1 cellular context compared by ENCODE assay signal in the genomic region with DNA sequence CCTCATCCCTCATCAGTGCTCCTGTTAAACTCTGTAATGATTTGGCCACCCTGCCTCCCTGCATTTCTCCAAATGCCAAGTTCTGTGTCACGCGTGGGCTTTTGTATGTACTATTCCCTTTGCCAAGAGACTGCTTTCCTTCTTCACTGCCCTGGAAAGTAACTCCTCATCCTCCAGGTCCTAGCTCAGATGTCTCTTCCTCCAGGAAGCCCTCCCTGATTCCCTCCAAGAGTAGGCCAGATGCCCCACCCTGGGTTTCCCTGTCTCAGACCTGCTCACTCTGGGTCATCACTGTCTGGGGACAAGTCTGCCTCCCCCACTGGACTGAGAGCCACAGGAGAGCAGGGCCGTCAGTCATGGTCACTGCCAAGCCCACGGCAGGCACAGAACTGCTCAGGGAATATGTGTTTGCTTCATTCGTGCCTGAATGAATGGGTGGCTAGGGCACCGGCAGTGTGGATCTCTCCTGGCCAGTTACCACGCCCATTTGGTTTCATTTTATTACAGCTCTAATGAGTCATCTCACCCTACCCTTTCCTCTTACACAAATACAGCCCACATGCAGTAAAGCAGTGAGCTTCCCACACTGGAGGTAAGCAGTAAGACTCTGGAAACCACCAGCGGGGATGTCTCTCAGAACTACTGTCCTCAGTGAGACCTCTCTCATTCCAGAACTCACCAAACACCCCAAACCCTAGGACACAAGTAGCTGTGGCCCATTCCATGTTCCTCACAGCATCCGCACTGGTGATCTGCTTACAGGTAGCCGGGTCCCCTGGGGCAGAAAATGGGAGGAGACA.
TF ChIP-seq lines count a peak whose summit lies in the region.

No MANE protein-coding gene starts in this region.

TF ChIP-seq in K562, 482 proteins besides CTCF, POLR2A, EP300 and RAD21 (continued from another document):
- TF ChIP-seq ZNF586 (CRISPR knock-in tag; conservative IDR thresholded peaks at IDR 0.05) = no peak
- TF ChIP-seq KLF10 (CRISPR knock-in tag; IDR thresholded peaks at IDR 0.05) = no peak
- no peak for TF ChIP-seq IRF2 (CRISPR knock-in tag; IDR thresholded peaks at IDR 0.05)
- TF ChIP-seq, protein P1, sequence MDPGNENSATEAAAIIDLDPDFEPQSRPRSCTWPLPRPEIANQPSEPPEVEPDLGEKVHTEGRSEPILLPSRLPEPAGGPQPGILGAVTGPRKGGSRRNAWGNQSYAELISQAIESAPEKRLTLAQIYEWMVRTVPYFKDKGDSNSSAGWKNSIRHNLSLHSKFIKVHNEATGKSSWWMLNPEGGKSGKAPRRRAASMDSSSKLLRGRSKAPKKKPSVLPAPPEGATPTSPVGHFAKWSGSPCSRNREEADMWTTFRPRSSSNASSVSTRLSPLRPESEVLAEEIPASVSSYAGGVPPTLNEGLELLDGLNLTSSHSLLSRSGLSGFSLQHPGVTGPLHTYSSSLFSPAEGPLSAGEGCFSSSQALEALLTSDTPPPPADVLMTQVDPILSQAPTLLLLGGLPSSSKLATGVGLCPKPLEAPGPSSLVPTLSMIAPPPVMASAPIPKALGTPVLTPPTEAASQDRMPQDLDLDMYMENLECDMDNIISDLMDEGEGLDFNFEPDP (CRISPR knock-in tag; IDR thresholded peaks at IDR 0.05) = no peak
- TF ChIP-seq SMARCB1 (IDR thresholded peaks at IDR 0.05; ENCODE audit: insufficient read length, low read depth) = no peak
- TF ChIP-seq, protein P2, sequence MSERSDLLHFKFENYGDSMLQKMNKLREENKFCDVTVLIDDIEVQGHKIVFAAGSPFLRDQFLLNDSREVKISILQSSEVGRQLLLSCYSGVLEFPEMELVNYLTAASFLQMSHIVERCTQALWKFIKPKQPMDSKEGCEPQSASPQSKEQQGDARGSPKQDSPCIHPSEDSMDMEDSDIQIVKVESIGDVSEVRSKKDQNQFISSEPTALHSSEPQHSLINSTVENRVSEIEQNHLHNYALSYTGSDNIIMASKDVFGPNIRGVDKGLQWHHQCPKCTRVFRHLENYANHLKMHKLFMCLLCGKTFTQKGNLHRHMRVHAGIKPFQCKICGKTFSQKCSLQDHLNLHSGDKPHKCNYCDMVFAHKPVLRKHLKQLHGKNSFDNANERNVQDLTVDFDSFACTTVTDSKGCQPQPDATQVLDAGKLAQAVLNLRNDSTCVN (CRISPR knock-in tag; IDR thresholded peaks at IDR 0.05) = no peak
